ENCODE assay signal across 16 cellular contexts in the genomic region with DNA sequence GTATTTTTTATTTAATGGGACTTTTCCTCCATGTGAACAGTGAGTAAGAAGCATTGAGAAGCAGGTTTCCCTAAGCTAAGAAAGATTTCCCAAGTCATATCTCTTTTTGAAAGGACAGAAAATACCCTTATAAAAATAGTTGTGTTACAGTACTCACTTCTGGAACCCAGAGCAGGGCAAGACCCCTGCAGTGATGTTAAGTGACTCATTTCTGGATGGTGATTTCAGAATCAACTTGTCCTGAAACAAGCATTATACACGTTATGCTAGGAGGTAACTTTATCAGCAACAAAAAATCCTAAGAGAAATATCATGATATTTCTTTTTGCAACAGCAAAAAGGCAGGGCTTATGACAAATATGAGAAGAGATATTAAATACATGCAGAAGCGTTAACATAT.
A peak's percentile ranks its signal among the peaks of the same experiment; 100 is the strongest.
DNase-seq lines count a peak whose midpoint lies in the region; ATAC-seq and TF ChIP-seq lines count a peak whose summit lies in the region.
"Had no signal": no experiment of that assay in that cellular context is flagged by ENCODE, and none has a peak within 500 bp of the region (broad histone marks: within the 10 kb centered on the region; RNA-seq: fewer than 3 reads in every experiment).

No MANE protein-coding gene starts in this region.

- no peak for TF ChIP-seq POLR2A in Peyer's patch (IDR thresholded peaks at IDR 0.05)

- no peaks in the 10 kb centered on the region for H3K4me1 ChIP-seq in Peyer's patch
- H3K4me1 ChIP-seq: gastrocnemius medialis, right atrium auricular region, tibial artery had no signal

- peak; percentile 3 for DNase-seq in non-pigmented ciliary epithelial cell (ENCODE audit: low read depth)
- no peak for DNase-seq in NCI-H2107 treated with DMSO at 0.1 percent for 48 hours (lab: John Stamatoyannopoulos, UW; ENCODE audit: unreplicated experiment)
- DNase-seq in NCI-H146 (lab: John Stamatoyannopoulos, UW), result no peak
- no peak for DNase-seq in Peyer's patch
- DNase-seq: activated CD4-positive, alpha-beta T cell treated with anti-CD3 and anti-CD28 coated beads, Interleukin-2, amount 50 U/mL, for 4 hours; gastrocnemius medialis; MM.1S; NK-92 treated with Interleukin-12 subunit alpha and Interleukin-12 subunit beta, amount 100 ng/mL, for 24 hours; Right ventricle myocardium superior; stimulated activated CD4-positive, alpha-beta T cell treated with anti-CD3 and anti-CD28 coated beads, Interleukin-2, amount 100 ng/mL, for 48 hours; T-helper 9 cell; tibial artery had no signal

- H3K27me3 ChIP-seq in Peyer's patch, result no peaks in the 10 kb centered on the region
- H3K27me3 ChIP-seq: gastrocnemius medialis, right atrium auricular region, tibial artery had no signal

- no peak overlapping the region for H3K27ac ChIP-seq in Peyer's patch
- H3K27ac ChIP-seq: gastrocnemius medialis, right atrium auricular region, tibial artery had no signal

- no peak overlapping the region for H3K4me3 ChIP-seq in Peyer's patch
- H3K4me3 ChIP-seq: gastrocnemius medialis, right atrium auricular region, tibial artery had no signal

- H3K9me3 ChIP-seq in Peyer's patch, result no peaks in the 10 kb centered on the region
- H3K9me3 ChIP-seq: gastrocnemius medialis, right atrium auricular region, tibial artery had no signal

- no peaks in the 10 kb centered on the region for H3K36me3 ChIP-seq in Peyer's patch
- H3K36me3 ChIP-seq: gastrocnemius medialis, right atrium auricular region, tibial artery had no signal

- ATAC-seq in GM18907 (IDR thresholded peaks at IDR 0.05; ENCODE audit: unreplicated experiment) (peak; percentile 76), GM21786 (IDR thresholded peaks at IDR 0.05; ENCODE audit: unreplicated experiment) (peak; percentile 89), HG03159 (IDR thresholded peaks at IDR 0.05; ENCODE audit: unreplicated experiment) (peak; percentile 70)
- ATAC-seq: gastrocnemius medialis had no signal

- no peak for TF ChIP-seq CTCF in Peyer's patch (IDR thresholded peaks at IDR 0.05)
